Comparison of ENCODE assay signal across 8 cellular contexts in the genomic region with DNA sequence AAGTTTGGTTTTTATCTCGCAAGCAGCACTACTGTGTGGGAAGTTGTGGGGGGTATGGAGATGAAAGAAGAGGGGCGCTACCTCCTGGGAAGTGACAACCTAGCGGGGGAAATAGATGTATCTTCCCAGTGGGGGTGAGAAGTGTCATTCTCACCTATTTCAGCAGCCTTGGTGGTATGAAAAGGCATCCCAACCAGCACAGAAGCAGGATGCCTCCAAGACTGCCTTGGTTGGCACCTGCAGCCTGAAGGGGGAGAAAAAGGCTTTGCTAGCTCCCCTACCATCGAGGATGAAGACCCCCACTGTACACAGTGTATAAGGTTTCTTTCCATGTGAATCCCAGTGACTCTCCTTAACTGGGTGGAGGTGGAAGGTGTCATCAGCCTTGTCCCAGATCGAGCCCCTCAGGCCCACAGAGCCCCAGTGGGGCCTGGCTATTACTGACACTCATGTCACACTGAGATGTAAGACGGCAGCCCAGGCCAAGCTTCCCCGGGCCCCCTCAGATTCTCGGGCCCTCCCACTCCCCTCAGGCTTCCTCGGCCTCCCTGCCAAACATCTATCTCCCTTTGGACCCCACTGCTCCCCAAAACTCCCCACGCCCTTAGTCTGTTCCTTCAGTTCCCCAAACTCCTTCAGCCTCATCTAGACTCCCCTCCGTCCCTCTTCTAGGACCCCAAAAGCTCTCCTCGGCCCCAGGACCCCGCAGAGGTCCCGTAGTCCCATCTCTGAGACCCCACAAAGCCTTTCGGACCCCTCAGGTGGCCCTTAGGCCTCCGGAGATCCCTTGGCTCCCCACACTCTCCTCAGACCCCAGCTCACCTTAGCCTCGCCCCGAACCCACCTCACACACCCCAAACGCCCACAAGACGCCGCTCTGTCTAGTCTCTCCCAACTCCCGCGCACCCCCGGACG. TPM values are rescaled to one million over a fixed set of nuclear protein-coding genes. Genes with fewer than 3 reads are reported as not detected.
DNase-seq lines count a peak whose midpoint lies in the region; ATAC-seq and TF ChIP-seq lines count a peak whose summit lies in the region.

No MANE protein-coding gene starts in this region.

- peak overlapping the region; percentile 92 for H3K9ac ChIP-seq in BLaER1
- H3K9ac ChIP-seq in smooth muscle cell (ENCODE audit: low read depth): peak overlapping the region; percentile 56

- peaks cover 11 to 12% of the 10 kb centered on the region in 2 donors for H3K36me3 Mint-ChIP-seq in activated naive CD4-positive, alpha-beta T cell treated with anti-CD3 and anti-CD28 coated beads, Interleukin-2, amount 50 U/mL, for 72 hours

- H2AFZ ChIP-seq in smooth muscle cell (ENCODE audit: low read depth): peak overlapping the region; percentile 92

- H3K79me2 ChIP-seq in smooth muscle cell (ENCODE audit: low read depth): no peaks in the 10 kb centered on the region

- H3K27ac ChIP-seq in BLaER1 (peak overlapping the region; percentile 81), iPS DF 6.9 (ENCODE audit: low read length) (no peak overlapping the region), smooth muscle cell (ENCODE audit: low read depth) (no peak overlapping the region)

- H3K9me3 Mint-ChIP-seq in activated naive CD4-positive, alpha-beta T cell treated with anti-CD3 and anti-CD28 coated beads, Interleukin-2, amount 50 U/mL, for 72 hours: no peaks in the 10 kb centered on the region

- H3K4me2 ChIP-seq in BLaER1 (peak overlapping the region; percentile 98), smooth muscle cell (peak overlapping the region; percentile 88)

- no peak for TF ChIP-seq CTCF in smooth muscle cell (IDR thresholded peaks at IDR 0.05; ENCODE audit: borderline replicate concordance, insufficient read depth, poor library complexity, severe bottlenecking)

- peaks cover 27% of the 10 kb centered on the region for H4K20me1 ChIP-seq in BLaER1
- no peaks in the 10 kb centered on the region for H4K20me1 ChIP-seq in smooth muscle cell (ENCODE audit: low read depth)

- peak; percentile 14 for DNase-seq in HT-29 (ENCODE audit: low spot score)
- peak in 1 of 2 donors; percentile 25 for DNase-seq in activated naive CD4-positive, alpha-beta T cell treated with anti-CD3 and anti-CD28 coated beads, Interleukin-2, amount 50 U/mL, for 72 hours (ENCODE audit: low spot score in 2 of 2)
- no peak for DNase-seq in iPS DF 6.9 (ENCODE audit: low read depth, low spot score)
- no peak for DNase-seq in smooth muscle cell (lab: John Stamatoyannopoulos, UW; ENCODE audit: unreplicated experiment)
- DNase-seq in NCI-H226: no peak

- no CpG with 5 or more reads among the region's 25 CpGs for WGBS in iPS DF 6.9 (ENCODE audit: insufficient coverage, insufficient read length)
- 20% methylated on average over 18 of the region's 25 CpGs for WGBS in smooth muscle cell (ENCODE audit: low lambda C conversion rate)

- peak in 1 of 2 donors; percentile 17 for ATAC-seq in activated naive CD4-positive, alpha-beta T cell treated with anti-CD3 and anti-CD28 coated beads, Interleukin-2, amount 50 U/mL, for 72 hours
- ATAC-seq in HG03565 (IDR thresholded peaks at IDR 0.05; ENCODE audit: unreplicated experiment) (no peak), HG03342 (IDR thresholded peaks at IDR 0.05; ENCODE audit: unreplicated experiment) (no peak)

- H3K9me3 ChIP-seq in BLaER1 (no peaks in the 10 kb centered on the region), iPS DF 6.9 (ENCODE audit: control insufficient read depth, insufficient read depth, low read length) (no peaks in the 10 kb centered on the region), smooth muscle cell (replicated peaks; ENCODE audit: low read depth) (no peaks in the 10 kb centered on the region)

- peak overlapping the region; percentile 99 for H3K27ac Mint-ChIP-seq in activated naive CD4-positive, alpha-beta T cell treated with anti-CD3 and anti-CD28 coated beads, Interleukin-2, amount 50 U/mL, for 72 hours

- peaks cover 41% of the 10 kb centered on the region for H3K4me1 ChIP-seq in BLaER1
- peaks cover 6% of the 10 kb centered on the region; the same call in 1 of the 2 replicates for H3K4me1 ChIP-seq in iPS DF 6.9 (ENCODE audit: control insufficient read depth, insufficient read depth, low read length)
- H3K4me1 ChIP-seq in smooth muscle cell (ENCODE audit: low read depth): peaks cover 16% of the 10 kb centered on the region

- H3K27me3 ChIP-seq in BLaER1: no peaks in the 10 kb centered on the region
- no peaks in the 10 kb centered on the region for H3K27me3 ChIP-seq in iPS DF 6.9 (ENCODE audit: control insufficient read depth, insufficient read depth, low read length)
- no peaks in the 10 kb centered on the region for H3K27me3 ChIP-seq in smooth muscle cell (ENCODE audit: low read depth)

- H3K4me3 ChIP-seq in BLaER1 (peak overlapping the region; percentile 87), iPS DF 6.9 (ENCODE audit: low read length) (peak overlapping the region; percentile 82), smooth muscle cell (peak overlapping the region; percentile 66)

- H3F3A ChIP-seq in smooth muscle cell (ENCODE audit: low read depth): peaks cover 18% of the 10 kb centered on the region

- H3K36me3 ChIP-seq in BLaER1 (peaks cover 11% of the 10 kb centered on the region), iPS DF 6.9 (ENCODE audit: control insufficient read depth, insufficient read depth, low read length) (no peaks in the 10 kb centered on the region), smooth muscle cell (ENCODE audit: low read depth) (no peaks in the 10 kb centered on the region)

RNA-seq across cellular contexts. Expression of a gene that starts 0.7 kb away (rescaled TPM):
- 31.1 and 31.5 TPM in 2 replicates for total RNA-seq in HT-29 (2014; rRNA removed; shearing (Covaris generic))
- 10 to 100 TPM; 20.9 to 35.4 TPM for total RNA-seq in activated naive CD4-positive, alpha-beta T cell treated with anti-CD3 and anti-CD28 coated beads, Interleukin-2, amount 50 U/mL, for 72 hours
- total RNA-seq in smooth muscle cell: 29.2 and 35.4 TPM in 2 replicates
- 57.6 and 62.8 TPM in 2 replicates for polyA plus RNA-seq in smooth muscle cell

RNA-seq across cellular contexts. Expression of a gene that starts 19.6 kb away (rescaled TPM):
- 2.4 and 3.0 TPM in 2 replicates for total RNA-seq in HT-29 (2014; rRNA removed; shearing (Covaris generic))
- total RNA-seq in activated naive CD4-positive, alpha-beta T cell treated with anti-CD3 and anti-CD28 coated beads, Interleukin-2, amount 50 U/mL, for 72 hours: 1 to 10 TPM in 1 of 2 donors, under 1 TPM in 1; 0.84 to 2.2 TPM
- 2.9 and 3.5 TPM in 2 replicates for total RNA-seq in smooth muscle cell
- polyA plus RNA-seq in smooth muscle cell: 0.79 and 2.9 TPM in 2 replicates
